In genomic region chr6:145850671-145851070, GRCh38 we compare ENCODE assay signal across 20 cellular contexts.
"Had no signal": no experiment of that assay in that cellular context is flagged by ENCODE, and none has a peak within 500 bp of the region (broad histone marks: within the 10 kb centered on the region; RNA-seq: fewer than 3 reads in every experiment).

No MANE protein-coding gene starts in this region.

- H3K4me3 ChIP-seq: adrenal gland, PC-9 had no signal

- ATAC-seq: activated CD4-positive, CD25-positive, alpha-beta regulatory T cell treated with anti-CD3 and anti-CD28 coated beads, Interleukin-2, amount 50 U/mL, for 24 hours; activated CD8-positive, alpha-beta T cell treated with anti-CD3 and anti-CD28 coated beads, Interleukin-2, amount 10 ng/mL, durations not matched to agents 7 days and 5 days had no signal

- H3K27ac ChIP-seq: adrenal gland, PC-9 had no signal

- H3K9me3 ChIP-seq: adrenal gland, SK-N-SH had no signal

- DNase-seq: activated CD4-positive, alpha-beta T cell treated with anti-CD3 and anti-CD28 coated beads for 48 hours; activated CD4-positive, alpha-beta T cell treated with anti-CD3 and anti-CD28 coated beads, Interleukin-2, amount 50 U/mL, for 4 hours; activated CD8-positive, alpha-beta memory T cell treated with anti-CD3 and anti-CD28 coated beads, Interleukin-2, amount 50 U/mL, for 48 hours; activated CD8-positive, alpha-beta T cell treated with anti-CD3 and anti-CD28 coated beads, Interleukin-2, amount 10 ng/mL, durations not matched to agents 7 days and 5 days; activated naive CD4-positive, alpha-beta T cell treated with anti-CD3 and anti-CD28 coated beads, Interleukin-2, amount 50 U/mL, for 16 hours; activated naive CD8-positive, alpha-beta T cell treated with anti-CD3 and anti-CD28 coated beads, Interleukin-2, amount 10 ng/mL, durations not matched to agents 7 days and 5 days; activated T-cell treated with anti-CD3 and anti-CD28 coated beads, Interleukin-2, amount 50 U/mL, for 1 hour; adrenal gland; anterior cingulate cortex; caudate nucleus; MM.1S; NCI-H1105 treated with DMSO at 0.1 percent for 48 hours; NCI-H1436 treated with DMSO at 0.1 percent for 48 hours; NCI-H187 treated with DMSO at 0.1 percent for 48 hours; NCI-H2081 treated with DMSO at 0.1 percent for 48 hours; NCI-H446; NCI-H524; PC-9; SK-N-SH had no signal

- H3K36me3 ChIP-seq: adrenal gland had no signal

- H3K27me3 ChIP-seq: adrenal gland had no signal
